Comparison of ENCODE assay signal across 11 cellular contexts in genomic region chr1:248926401-248927182, GRCh38. TPM values are rescaled to one million over a fixed set of nuclear protein-coding genes. Genes with fewer than 3 reads are reported as not detected.
DNase-seq lines count a peak whose midpoint lies in the region; ATAC-seq and TF ChIP-seq lines count a peak whose summit lies in the region.
"Had no signal": no experiment of that assay in that cellular context is flagged by ENCODE, and none has a peak within 500 bp of the region (broad histone marks: within the 10 kb centered on the region; RNA-seq: fewer than 3 reads in every experiment).

No MANE protein-coding gene starts in this region.

- H3K36me3 ChIP-seq in BLaER1, result peaks cover 13% of the 10 kb centered on the region; the same call in 1 of the 2 replicates
- H3K36me3 ChIP-seq in adipocyte (ENCODE audit: control insufficient read depth, insufficient read depth, low read length, severe bottlenecking), result no peaks in the 10 kb centered on the region
- no peaks in the 10 kb centered on the region for H3K36me3 ChIP-seq in sigmoid colon

- H3K27ac ChIP-seq in BLaER1 (no peak overlapping the region), HL-60 (replicated peaks) (peak overlapping the region; percentile 54), RWPE1 (no peak overlapping the region), sigmoid colon (no peak overlapping the region)

- H3K27me3 ChIP-seq in BLaER1 (no peaks in the 10 kb centered on the region), HL-60 (ENCODE audit: insufficient read depth, poor library complexity, severe bottlenecking) (no peaks in the 10 kb centered on the region), adipocyte (replicated peaks; ENCODE audit: control insufficient read depth, insufficient read depth, low read length) (no peaks in the 10 kb centered on the region), sigmoid colon (no peaks in the 10 kb centered on the region)

- no peak overlapping the region for H3K9ac ChIP-seq in BLaER1
- no peak overlapping the region for H3K9ac ChIP-seq in adipocyte (ENCODE audit: low read length)

- 79 to 85% methylated on average over 7 of the region's 7 CpGs for WGBS in sigmoid colon, 2 donors

- ATAC-seq in GM21515 (IDR thresholded peaks at IDR 0.05; ENCODE audit: unreplicated experiment) (no peak), GM21381 (IDR thresholded peaks at IDR 0.05; ENCODE audit: unreplicated experiment) (no peak)
- ATAC-seq: T-cell had no signal

- H3K4me2 ChIP-seq in BLaER1, result peak overlapping the region; percentile 9; the same call in 1 of the 2 replicates

- TF ChIP-seq EP300 in sigmoid colon (IDR thresholded peaks at IDR 0.05), result no peak

- intact Hi-C loops in sigmoid colon (cut with DNase I), result no loop called here

- DNase-seq in HL-60 (ENCODE audit: low read depth in 1 of 2, low spot score in 1 of 2) (no peak), adipocyte (ENCODE audit: low read depth) (peak; percentile 47), inferior parietal cortex (ENCODE audit: extremely low spot score) (peak; percentile 42), RWPE1 (ENCODE audit: low spot score) (no peak), sigmoid colon (no peak)
- DNase-seq: activated CD8-positive, alpha-beta memory T cell treated with anti-CD3 and anti-CD28 coated beads, Interleukin-2, amount 50 U/mL, for 4 hours; NCI-H187 treated with DMSO at 0.1 percent for 48 hours; T-cell had no signal

- no peaks in the 10 kb centered on the region for H4K20me1 ChIP-seq in BLaER1

- H3K9me3 ChIP-seq in BLaER1, result no peaks in the 10 kb centered on the region
- no peaks in the 10 kb centered on the region for H3K9me3 ChIP-seq in adipocyte (ENCODE audit: control insufficient read depth, low read length)
- no peaks in the 10 kb centered on the region for H3K9me3 ChIP-seq in sigmoid colon

- POLR2A ChIA-PET in RWPE1 (lab: Yijun Ruan, JAX; ENCODE audit: low non-redundant PET), result no interaction called here

- TF ChIP-seq POLR2A in sigmoid colon (IDR thresholded peaks at IDR 0.05), result no peak

- CTCF ChIA-PET in RWPE1 (lab: Yijun Ruan, JAX), result interaction anchor here (0.5 kb wide), 1 partner anchor 20 kb away, joined by 3 read pairs; no protein-coding TSS in a partner anchor

- H3K4me1 ChIP-seq in BLaER1 (peaks cover 34% of the 10 kb centered on the region), adipocyte (ENCODE audit: control insufficient read depth, insufficient read depth, low read length) (peaks cover 22% of the 10 kb centered on the region), sigmoid colon (no peaks in the 10 kb centered on the region)

- TF ChIP-seq CTCF in HL-60 (IDR thresholded peaks at IDR 0.05; ENCODE audit: insufficient read depth, low read length) (no peak), RWPE1 (conservative IDR thresholded peaks at IDR 0.05; ENCODE audit: low read depth) (no peak), sigmoid colon (IDR thresholded peaks at IDR 0.05) (no peak)

- H3K4me3 ChIP-seq in BLaER1 (no peak overlapping the region), HL-60 (replicated peaks; ENCODE audit: insufficient read depth, low read length) (no peak overlapping the region), adipocyte (ENCODE audit: low read length) (no peak overlapping the region), sigmoid colon (no peak overlapping the region)

RNA-seq across cellular contexts. Expression of gene PGBD2, which starts 20.6 kb away (rescaled TPM):
- total RNA-seq in sigmoid colon, result 1 to 10 TPM; 3.3 to 5.4 (median 4.3) TPM
- polyA plus RNA-seq in sigmoid colon, result 1 to 10 TPM; 3.0 to 6.0 (median 5.1) TPM

Comparison
In these comparisons a context has a peak if more than half of its experiments do, and no peak if none do; other contexts are left out.
1. DNase-seq: peak in adipocyte (single experiment) and inferior parietal cortex (single experiment); none in HL-60 (0 of 2), RWPE1 (single experiment) and sigmoid colon (single experiment).